ENCODE assay signal across 9 cellular contexts in the genomic region with DNA sequence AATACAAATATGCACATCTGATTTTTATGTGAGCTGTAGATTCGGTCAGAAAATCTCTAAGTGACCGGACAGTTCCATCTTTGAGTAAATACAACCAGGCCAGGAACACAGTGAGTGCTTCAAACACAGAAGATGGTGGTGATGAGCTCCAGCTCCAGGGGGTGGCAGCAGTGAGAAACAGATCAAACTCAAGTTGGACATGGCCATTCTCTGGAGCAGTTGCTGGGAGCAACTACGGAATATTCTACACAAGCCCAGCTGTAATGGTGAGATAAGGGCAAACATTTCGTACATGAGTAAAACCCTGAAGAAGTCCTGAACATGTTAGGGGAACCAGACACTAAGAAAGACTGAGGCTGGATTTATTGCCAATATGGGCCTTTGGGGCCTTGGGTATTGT.
DNase-seq lines count a peak whose midpoint lies in the region; ATAC-seq and TF ChIP-seq lines count a peak whose summit lies in the region.
"Had no signal": no experiment of that assay in that cellular context is flagged by ENCODE, and none has a peak within 500 bp of the region (broad histone marks: within the 10 kb centered on the region; RNA-seq: fewer than 3 reads in every experiment).

No MANE protein-coding gene starts in this region.

- no peak for TF ChIP-seq EP300 in esophagus muscularis mucosa (IDR thresholded peaks at IDR 0.05)

- no peaks in the 10 kb centered on the region for H3K4me1 ChIP-seq in esophagus muscularis mucosa

- no peak for TF ChIP-seq POLR2A in esophagus muscularis mucosa (IDR thresholded peaks at IDR 0.05; ENCODE audit: low read depth)

- DNase-seq in COR-L47 (lab: John Stamatoyannopoulos, UW) (peak; percentile 18), HK-2 (ENCODE audit: unreplicated experiment) (peak; percentile 7), RKO (ENCODE audit: low spot score) (peak; percentile 31), iPS DF 4.7 (ENCODE audit: extremely low read depth, low spot score) (peak; percentile 38), esophagus muscularis mucosa (ENCODE audit: extremely low spot score) (no peak)
- no peak for DNase-seq in activated CD4-positive, CD25-positive, alpha-beta regulatory T cell (lab: John Stamatoyannopoulos, UW)
- DNase-seq: left ventricle myocardium superior had no signal

- no peak overlapping the region for H3K4me3 ChIP-seq in esophagus muscularis mucosa

- intact Hi-C loops in esophagus muscularis mucosa (cut with DNase I) = no loop called here

- ATAC-seq in GM21528 (IDR thresholded peaks at IDR 0.05; ENCODE audit: low FRiP score, unreplicated experiment) (no peak), GM21529 (IDR thresholded peaks at IDR 0.05; ENCODE audit: unreplicated experiment) (no peak)
- ATAC-seq: left ventricle myocardium superior had no signal

- no peaks in the 10 kb centered on the region for H3K27me3 ChIP-seq in esophagus muscularis mucosa

- TF ChIP-seq CTCF in esophagus muscularis mucosa (IDR thresholded peaks at IDR 0.05) = no peak

- H3K36me3 ChIP-seq in esophagus muscularis mucosa = no peaks in the 10 kb centered on the region

- WGBS in esophagus muscularis mucosa = 64% methylated on average over 4 of the region's 4 CpGs

- no peaks in the 10 kb centered on the region for H3K9me3 ChIP-seq in esophagus muscularis mucosa

- H3K27ac ChIP-seq in esophagus muscularis mucosa (replicated peaks in 1 of 4) = no peak overlapping the region

Comparison
In these comparisons a context has a peak if more than half of its experiments do, and no peak if none do; other contexts are left out.
1. DNase-seq: peak in COR-L47 (single experiment), HK-2 (single experiment), RKO (single experiment) and iPS DF 4.7 (single experiment); none in esophagus muscularis mucosa (single experiment) and activated CD4-positive, CD25-positive, alpha-beta regulatory T cell (0 of 4).